In the genomic region with DNA sequence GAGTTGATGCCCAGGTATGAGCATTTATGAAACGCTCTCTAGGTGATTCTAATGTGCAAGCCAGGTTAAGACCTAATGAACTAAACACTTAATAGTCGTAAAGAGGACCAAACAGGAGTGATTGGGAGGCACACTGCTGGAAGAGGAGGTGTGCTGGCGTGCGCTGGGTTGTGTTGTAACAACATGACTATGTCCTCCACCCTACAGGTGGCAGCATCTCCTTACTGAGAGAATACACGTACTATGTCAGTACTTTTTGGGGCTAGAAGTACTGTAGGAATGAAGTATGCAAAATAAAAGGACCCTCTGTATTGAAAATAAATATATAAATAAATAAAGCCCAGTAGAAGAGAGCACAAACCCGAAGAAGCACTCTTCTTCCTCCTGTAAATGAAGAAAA, we compare ENCODE assay signal across 12 cellular contexts. TPM values are rescaled to one million over a fixed set of nuclear protein-coding genes. Genes with fewer than 3 reads are reported as not detected.
DNase-seq lines count a peak whose midpoint lies in the region; ATAC-seq and TF ChIP-seq lines count a peak whose summit lies in the region.
"Had no signal": no experiment of that assay in that cellular context is flagged by ENCODE, and none has a peak within 500 bp of the region (broad histone marks: within the 10 kb centered on the region; RNA-seq: fewer than 3 reads in every experiment).

No MANE protein-coding gene starts in this region.

- CTCF ChIA-PET in CD8-positive, alpha-beta T cell (lab: Charles Lee) = interaction anchor here (0.7 kb wide), 1 partner anchor 22 kb away, joined by 3 read pairs; the partner anchor contains the start of gene PPIL1

- POLR2A ChIA-PET in CD8-positive, alpha-beta T cell (lab: Charles Lee) = no interaction called here

- peaks cover 14% of the 10 kb centered on the region for H3K36me3 ChIP-seq in CD8-positive, alpha-beta T cell (ENCODE audit: insufficient read depth, low read length)
- H3K36me3 ChIP-seq in KOPT-K1 (ENCODE audit: insufficient read depth, low read length) = peaks cover 72% of the 10 kb centered on the region

- peaks cover 7% of the 10 kb centered on the region for H3K4me1 Mint-ChIP-seq in CD8-positive, alpha-beta T cell (ENCODE audit: low read depth)

- H3K4me3 ChIP-seq in CD8-positive, alpha-beta T cell (ENCODE audit: low read depth, low read length) = no peak overlapping the region
- H3K4me3 ChIP-seq in astrocyte of the cerebellum (ENCODE audit: low read depth, low read length) = no peak overlapping the region
- H3K4me3 ChIP-seq: coronary artery, tibial nerve had no signal

- no peaks in the 10 kb centered on the region for H3K9me3 Mint-ChIP-seq in CD8-positive, alpha-beta T cell

- no peaks in the 10 kb centered on the region for H3K27me3 ChIP-seq in CD8-positive, alpha-beta T cell (ENCODE audit: insufficient read depth, low read length)
- H3K27me3 ChIP-seq: neutrophil, tibial nerve had no signal

- peaks cover 58% of the 10 kb centered on the region for H3K36me3 Mint-ChIP-seq in CD8-positive, alpha-beta T cell

- peak in 1 of 7 experiments; percentile 22 for DNase-seq in CD8-positive, alpha-beta T cell
- DNase-seq in astrocyte of the cerebellum (ENCODE audit: low read depth) (no peak), left lobe of liver (ENCODE audit: low spot score) (no peak), NCI-H146 (lab: John Stamatoyannopoulos, UW) (no peak), NCI-H187 treated with DMSO at 0.1 percent for 48 hours (lab: John Stamatoyannopoulos, UW) (no peak), NCI-H446 treated with DMSO at 0.1 percent for 48 hours (lab: John Stamatoyannopoulos, UW) (no peak), pons (ENCODE audit: low spot score) (no peak)
- DNase-seq: activated T-cell treated with anti-CD3 and anti-CD28 coated beads, Interleukin-2, amount 50 U/mL, for 1 hour had no signal

- no peaks in the 10 kb centered on the region for H3K27me3 Mint-ChIP-seq in CD8-positive, alpha-beta T cell (ENCODE audit: low read depth)

- peak; percentile 51 for ATAC-seq in CD8-positive, alpha-beta T cell
- peak; percentile 69 for ATAC-seq in left lobe of liver

- no peak overlapping the region for H3K27ac Mint-ChIP-seq in CD8-positive, alpha-beta T cell

- TF ChIP-seq CTCF in CD8-positive, alpha-beta T cell (IDR thresholded peaks at IDR 0.05) = no peak
- TF ChIP-seq CTCF in astrocyte of the cerebellum (IDR thresholded peaks at IDR 0.05; ENCODE audit: low read depth, low read length, missing control alignments) = peak; percentile 5

- no peak overlapping the region for H3K27ac ChIP-seq in CD8-positive, alpha-beta T cell (ENCODE audit: low read depth, low read length)
- H3K27ac ChIP-seq in KOPT-K1 (ENCODE audit: low read depth, low read length, poor library complexity, severe bottlenecking) = peak overlapping the region; percentile 72
- H3K27ac ChIP-seq: coronary artery, neutrophil, tibial nerve had no signal

- no peaks in the 10 kb centered on the region for H3K4me1 ChIP-seq in CD8-positive, alpha-beta T cell (ENCODE audit: insufficient read depth, low read length)

- intact Hi-C loops in CD8-positive, alpha-beta T cell (cut with DNase I, micrococcal nuclease) = no loop called here

- in situ Hi-C loops in astrocyte of the cerebellum (cut with HindIII; ENCODE audit: low sequenced_read_pairs) = no loop called here

- H3K9me3 ChIP-seq in CD8-positive, alpha-beta T cell (ENCODE audit: low read length) = no peaks in the 10 kb centered on the region
- H3K9me3 ChIP-seq in KOPT-K1 (ENCODE audit: insufficient read depth, low read length, poor library complexity, severe bottlenecking) = no peaks in the 10 kb centered on the region
- H3K9me3 ChIP-seq: neutrophil, tibial nerve had no signal

- no peak overlapping the region for H3K4me3 Mint-ChIP-seq in CD8-positive, alpha-beta T cell

RNA-seq across cellular contexts. Expression of gene C6orf89, which starts 11.9 kb away (rescaled TPM):
- total RNA-seq in CD8-positive, alpha-beta T cell = 10 to 100 TPM; 22.2 TPM
- 34.1 TPM for total RNA-seq in left lobe of liver

RNA-seq across cellular contexts. Expression of gene PPIL1, which starts 23.0 kb away (rescaled TPM):
- 1 to 10 TPM; 2.4 TPM for total RNA-seq in CD8-positive, alpha-beta T cell
- total RNA-seq in left lobe of liver = 10.7 TPM

RNA-seq across cellular contexts. Expression of gene PI16, which starts 56.9 kb away (rescaled TPM):
- total RNA-seq in CD8-positive, alpha-beta T cell = under 1 TPM; 0.24 to 0.42 TPM
- total RNA-seq in left lobe of liver = not detected

RNA-seq across cellular contexts. Expression of gene CPNE5, which starts 58.4 kb away (rescaled TPM):
- total RNA-seq in CD8-positive, alpha-beta T cell = under 1 TPM; 0.33 to 0.49 TPM
- 0.25 TPM for total RNA-seq in left lobe of liver
